8 cellular contexts compared by ENCODE assay signal in the genomic region with DNA sequence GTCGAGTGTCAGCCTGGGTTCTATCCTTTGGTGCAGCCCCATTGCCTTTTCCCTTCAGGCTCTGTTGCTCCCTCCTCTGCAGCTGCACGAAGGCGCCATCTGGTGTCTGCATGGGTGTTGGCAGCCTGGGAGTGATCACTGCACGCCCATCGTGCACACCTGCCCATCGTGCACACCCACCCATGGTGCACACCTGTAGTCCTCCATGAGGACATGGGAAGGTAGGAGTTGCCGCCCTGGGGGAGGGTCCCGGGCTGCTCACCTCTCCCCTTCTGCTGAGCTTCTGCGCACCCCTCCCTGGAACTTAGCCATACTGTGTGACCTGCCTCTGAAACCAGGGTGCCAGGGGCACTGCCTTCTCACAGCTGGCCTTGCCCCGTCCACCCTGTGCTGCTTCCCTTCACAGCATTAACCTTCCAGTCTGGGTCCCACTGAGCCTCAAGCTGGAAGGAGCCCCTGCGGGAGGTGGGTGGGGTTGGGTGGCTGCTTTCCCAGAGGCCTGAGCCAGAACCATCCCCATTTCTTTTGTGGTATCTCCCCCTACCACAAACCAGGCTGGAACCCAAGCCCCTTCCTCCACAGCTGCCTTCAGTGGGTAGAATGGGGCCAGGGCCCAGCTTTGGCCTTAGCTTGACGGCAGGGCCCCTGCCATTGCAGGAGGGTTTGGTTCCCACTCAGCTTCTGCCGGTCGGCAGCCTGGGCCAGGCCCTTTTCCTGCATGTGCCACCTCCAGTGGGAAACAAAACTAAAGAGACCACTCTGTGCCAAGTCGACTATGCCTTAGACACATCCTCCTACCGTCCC. TPM values are rescaled to one million over a fixed set of nuclear protein-coding genes. Genes with fewer than 3 reads are reported as not detected.
DNase-seq lines count a peak whose midpoint lies in the region; ATAC-seq lines count a peak whose summit lies in the region.

No MANE protein-coding gene starts in this region.

- intact Hi-C loops in left cardiac atrium (cut with DNase I) (loop anchor here (2.0 to 10.0 kb wide), 4 partner anchors 46 to 254 kb away; partner anchors contain the start of gene NRN1L (in 2 of the 2)), sciatic nerve (cut with DNase I) (loop anchor here (5.0 kb wide), 1 partner anchor 46 kb away; the partner anchor contains the start of gene NRN1L)

- no peak overlapping the region for H3K27ac Mint-ChIP-seq in activated naive CD8-positive, alpha-beta T cell treated with anti-CD3 and anti-CD28 coated beads, Interleukin-2, amount 10 ng/mL, durations not matched to agents 7 days and 5 days

- H3K27me3 Mint-ChIP-seq in activated naive CD8-positive, alpha-beta T cell treated with anti-CD3 and anti-CD28 coated beads, Interleukin-2, amount 10 ng/mL, durations not matched to agents 7 days and 5 days: no peaks in the 10 kb centered on the region

- H3K9me3 Mint-ChIP-seq in activated naive CD8-positive, alpha-beta T cell treated with anti-CD3 and anti-CD28 coated beads, Interleukin-2, amount 10 ng/mL, durations not matched to agents 7 days and 5 days: no peaks in the 10 kb centered on the region

- no peaks in the 10 kb centered on the region for H3K4me1 Mint-ChIP-seq in activated naive CD8-positive, alpha-beta T cell treated with anti-CD3 and anti-CD28 coated beads, Interleukin-2, amount 10 ng/mL, durations not matched to agents 7 days and 5 days

- H3K4me3 Mint-ChIP-seq in activated naive CD8-positive, alpha-beta T cell treated with anti-CD3 and anti-CD28 coated beads, Interleukin-2, amount 10 ng/mL, durations not matched to agents 7 days and 5 days: no peak overlapping the region

- ATAC-seq in activated naive CD8-positive, alpha-beta T cell treated with anti-CD3 and anti-CD28 coated beads, Interleukin-2, amount 10 ng/mL, durations not matched to agents 7 days and 5 days (ENCODE audit: low read depth): peak; percentile 83
- ATAC-seq in left cardiac atrium (peak; percentile 63 to 68), sciatic nerve (peak; percentile 75), GM18519 (IDR thresholded peaks at IDR 0.05; ENCODE audit: low FRiP score, unreplicated experiment) (no peak)

- peak; percentile 47 to 62 for DNase-seq in NCI-H524 (lab: John Stamatoyannopoulos, UW)
- DNase-seq in NCI-H524 treated with DMSO at 0.1 percent for 48 hours (lab: John Stamatoyannopoulos, UW): no peak
- DNase-seq in LoVo (ENCODE audit: low spot score): peak; percentile 57
- DNase-seq in SW480 (ENCODE audit: low spot score): peak; percentile 53
- DNase-seq in activated naive CD8-positive, alpha-beta T cell treated with anti-CD3 and anti-CD28 coated beads, Interleukin-2, amount 10 ng/mL, durations not matched to agents 7 days and 5 days: peak; percentile 81
- DNase-seq in left cardiac atrium: peak; percentile 69
- DNase-seq in sciatic nerve (ENCODE audit: low spot score): peak; percentile 85

- peaks cover 4% of the 10 kb centered on the region for H3K36me3 Mint-ChIP-seq in activated naive CD8-positive, alpha-beta T cell treated with anti-CD3 and anti-CD28 coated beads, Interleukin-2, amount 10 ng/mL, durations not matched to agents 7 days and 5 days

- POLR2A ChIA-PET in activated naive CD8-positive, alpha-beta T cell treated with anti-CD3 and anti-CD28 coated beads, Interleukin-2, amount 10 ng/mL, durations not matched to agents 7 days and 5 days (lab: Charles Lee): interaction anchor here (0.6 to 1.6 kb wide), 4 partner anchors 12 to 45 kb away, joined by 3 to 6 read pairs (median 4); no protein-coding TSS in a partner anchor

RNA-seq across cellular contexts. Expression of gene CTRL, which starts 2.9 kb away (rescaled TPM):
- 1 to 10 TPM; 4.9 to 7.2 TPM for total RNA-seq in activated naive CD8-positive, alpha-beta T cell treated with anti-CD3 and anti-CD28 coated beads, Interleukin-2, amount 10 ng/mL, durations not matched to agents 7 days and 5 days
- under 1 TPM; 0.76 to 0.97 TPM for total RNA-seq in left cardiac atrium
- total RNA-seq in sciatic nerve: 0.98 TPM

RNA-seq across cellular contexts. Expression of gene PSMB10, which starts 7.9 kb away (rescaled TPM):
- 100 to 1,000 TPM; 220 to 246 TPM for total RNA-seq in activated naive CD8-positive, alpha-beta T cell treated with anti-CD3 and anti-CD28 coated beads, Interleukin-2, amount 10 ng/mL, durations not matched to agents 7 days and 5 days
- total RNA-seq in left cardiac atrium: 10 to 100 TPM; 54.9 to 64.5 TPM
- 35.3 TPM for total RNA-seq in sciatic nerve

RNA-seq across cellular contexts. Expression of gene LCAT, which starts 15.2 kb away (rescaled TPM):
- total RNA-seq in activated naive CD8-positive, alpha-beta T cell treated with anti-CD3 and anti-CD28 coated beads, Interleukin-2, amount 10 ng/mL, durations not matched to agents 7 days and 5 days: 10 to 100 TPM; 17.6 to 23.6 TPM
- total RNA-seq in left cardiac atrium (10 to 100 TPM; 12.8 to 22.6 TPM), sciatic nerve (46.2 TPM)

RNA-seq across cellular contexts. Expression of gene PSKH1, which starts 35.7 kb away (rescaled TPM):
- 10 to 100 TPM; 22.8 to 25.6 TPM for total RNA-seq in activated naive CD8-positive, alpha-beta T cell treated with anti-CD3 and anti-CD28 coated beads, Interleukin-2, amount 10 ng/mL, durations not matched to agents 7 days and 5 days
- total RNA-seq in left cardiac atrium: 10 to 100 TPM; 21.0 to 27.3 TPM
- 27.4 TPM for total RNA-seq in sciatic nerve

RNA-seq across cellular contexts. Expression of gene SLC12A4, which starts 39.7 kb away (rescaled TPM):
- 10 to 100 TPM; 43.9 to 48.7 TPM for total RNA-seq in activated naive CD8-positive, alpha-beta T cell treated with anti-CD3 and anti-CD28 coated beads, Interleukin-2, amount 10 ng/mL, durations not matched to agents 7 days and 5 days
- total RNA-seq in left cardiac atrium (10 to 100 TPM; 52.0 to 98.2 TPM), sciatic nerve (115 TPM)
